Comparison of ENCODE assay signal across 14 cellular contexts in genomic region chr19:2333807-2334211, GRCh38. TPM values are rescaled to one million over a fixed set of nuclear protein-coding genes. Genes with fewer than 3 reads are reported as not detected.
DNase-seq lines count a peak whose midpoint lies in the region; ATAC-seq, FAIRE-seq and TF ChIP-seq lines count a peak whose summit lies in the region.
"Had no signal": no experiment of that assay in that cellular context is flagged by ENCODE, and none has a peak within 500 bp of the region (broad histone marks: within the 10 kb centered on the region; RNA-seq: fewer than 3 reads in every experiment).

No MANE protein-coding gene starts in this region.

- H3K27me3 ChIP-seq in DND-41 (ENCODE audit: insufficient read depth, low read length, poor library complexity) = no peaks in the 10 kb centered on the region
- H3K27me3 ChIP-seq in Loucy (ENCODE audit: insufficient read depth, low read length, poor library complexity, severe bottlenecking) = peaks cover 2% of the 10 kb centered on the region
- no peaks in the 10 kb centered on the region for H3K27me3 ChIP-seq in pancreas

- DNase-seq in DND-41 (no peak), pancreas (peak in 2 of 6 donors; percentile 25 to 65), middle frontal gyrus (ENCODE audit: extremely low spot score, low spot score) (no peak)
- DNase-seq in stimulated activated CD4-positive, alpha-beta T cell treated with anti-CD3 and anti-CD28 coated beads, Interleukin-4, amount 100 ng/mL, for 1 hour = no peak
- DNase-seq: activated gamma-delta T cell treated with Interleukin-2 at 50 U/mL for 16 hours; NCI-H226; stimulated activated CD8-positive, alpha-beta memory T cell treated with anti-CD3 and anti-CD28 coated beads, Interleukin-4, amount 100 ng/mL, for 48 hours had no signal

- peaks cover 50% of the 10 kb centered on the region for H3K36me3 ChIP-seq in DND-41 (ENCODE audit: insufficient read depth, low read length)
- no peaks in the 10 kb centered on the region; the same call in 1 of the 2 replicates for H3K36me3 ChIP-seq in Loucy (ENCODE audit: insufficient read depth, low read length)
- no peaks in the 10 kb centered on the region for H3K36me3 ChIP-seq in pancreas

- no peaks in the 10 kb centered on the region for H3K9me3 ChIP-seq in DND-41 (ENCODE audit: insufficient read depth, low read length, severe bottlenecking)
- no peaks in the 10 kb centered on the region for H3K9me3 ChIP-seq in Loucy (ENCODE audit: insufficient read depth, low read depth, low read length)
- no peaks in the 10 kb centered on the region for H3K9me3 ChIP-seq in pancreas

- H3K27ac ChIP-seq in DND-41 (ENCODE audit: low read length) (peak overlapping the region; percentile 63), cingulate gyrus (ENCODE audit: low read depth, low read length) (peak overlapping the region; percentile 58), pancreas (peak overlapping the region; percentile 45 to 79 (median 66))
- H3K27ac ChIP-seq: KMS-11 had no signal

- H3K4me1 ChIP-seq in DND-41 (ENCODE audit: insufficient read depth, low read length) (peaks cover 50% of the 10 kb centered on the region), Loucy (ENCODE audit: insufficient read depth, low read length, poor library complexity, severe bottlenecking) (peaks cover 45% of the 10 kb centered on the region), pancreas (peaks cover 25 to 45% (median 32%) of the 10 kb centered on the region in 3 donors)

- TF ChIP-seq CTCF in DND-41 (IDR thresholded peaks at IDR 0.05; ENCODE audit: borderline replicate concordance, extremely low read depth, low read length, poor library complexity, severe bottlenecking) (peak; percentile 6), Loucy (conservative IDR thresholded peaks at IDR 0.05; ENCODE audit: low read length) (peak; percentile 54), pancreas (IDR thresholded peaks at IDR 0.05) (no peak)

- H3K9ac ChIP-seq in DND-41 (ENCODE audit: low read depth, low read length) (no peak overlapping the region), Loucy (ENCODE audit: low read depth, low read length, poor library complexity, severe bottlenecking) (peak overlapping the region; percentile 99)
- H3K9ac ChIP-seq: KMS-11 had no signal

- H4K20me1 ChIP-seq in DND-41 (ENCODE audit: insufficient read depth, low read length) = peaks cover 58% of the 10 kb centered on the region
- H4K20me1 ChIP-seq in Loucy (ENCODE audit: insufficient read depth, low read length, poor library complexity, severe bottlenecking) = peaks cover 49% of the 10 kb centered on the region

- H3K79me2 ChIP-seq in DND-41 (ENCODE audit: insufficient read depth, low read length) = peaks cover 98% of the 10 kb centered on the region
- peaks cover 90% of the 10 kb centered on the region for H3K79me2 ChIP-seq in Loucy (ENCODE audit: insufficient read depth, low read length)

- peaks cover 6% of the 10 kb centered on the region for H3F3A ChIP-seq in Loucy (ENCODE audit: low read depth)

- intact Hi-C loops in pancreas (cut with DNase I) = no loop called here

- ATAC-seq in DND-41 (ENCODE audit: insufficient read depth, low read depth) = no peak
- ATAC-seq in pancreas = peak in 1 of 4 donors; percentile 2
- no peak for ATAC-seq in HG03354 (IDR thresholded peaks at IDR 0.05; ENCODE audit: poor library complexity, severe bottlenecking, unreplicated experiment)
- ATAC-seq in GM18520 (IDR thresholded peaks at IDR 0.05; ENCODE audit: unreplicated experiment) = no peak
- ATAC-seq: Right ventricle myocardium inferior had no signal

- no peak for FAIRE-seq in pancreas (lab: Jason Lieb, UNC)
- FAIRE-seq: endometrium had no signal

- H2AFZ ChIP-seq in DND-41 (ENCODE audit: low read depth, low read length) (no peak overlapping the region), Loucy (ENCODE audit: low read length) (no peak overlapping the region)

- WGBS in pancreas, 2 donors = 46 to 53% methylated on average over 11 of the region's 11 CpGs

- H3K9me2 ChIP-seq in Loucy (replicated peaks; ENCODE audit: low read depth, low read length) = no peaks in the 10 kb centered on the region

- H3K4me2 ChIP-seq in DND-41 (ENCODE audit: insufficient read depth, low read length) (no peak overlapping the region), Loucy (ENCODE audit: low read depth, low read length, poor library complexity, severe bottlenecking) (peak overlapping the region; percentile 85)
- H3K4me2 ChIP-seq: KMS-11 had no signal

- no peak overlapping the region for H3K4me3 ChIP-seq in DND-41 (ENCODE audit: low read depth in 1 of 2, low read length in 2 of 2)
- peak overlapping the region; percentile 98 for H3K4me3 ChIP-seq in Loucy (ENCODE audit: low read length, poor library complexity, severe bottlenecking)
- peak overlapping the region in 1 of 4 donors; percentile 6 for H3K4me3 ChIP-seq in pancreas

RNA-seq across cellular contexts. Expression of gene SPPL2B, which starts 5.3 kb away (rescaled TPM):
- total RNA-seq in pancreas = 10 to 100 TPM; 36.4 to 61.2 (median 50.6) TPM
- polyA plus RNA-seq in pancreas = 100 to 1,000 TPM; 133 to 226 TPM

RNA-seq across cellular contexts. Expression of gene LSM7, which starts 5.4 kb away (rescaled TPM):
- 10 to 100 TPM; 18.3 to 36.4 (median 26.4) TPM for total RNA-seq in pancreas
- polyA plus RNA-seq in pancreas = 100 to 1,000 TPM; 147 to 170 TPM

RNA-seq across cellular contexts. Expression of gene LINGO3, which starts 25.9 kb away (rescaled TPM):
- 1 to 10 TPM in 1 of 6 donors, under 1 TPM in 1, not detected in 4; 0.16 to 1.5 TPM for total RNA-seq in pancreas
- under 1 TPM in 1 of 2 donors, not detected in 1; 0.05 TPM for polyA plus RNA-seq in pancreas
- total RNA-seq: Right ventricle myocardium inferior had no signal

RNA-seq across cellular contexts. Expression of gene TMPRSS9, which starts 26.3 kb away (rescaled TPM):
- total RNA-seq in pancreas = under 1 TPM; 0.09 to 0.84 (median 0.58) TPM
- under 1 TPM; 0.14 to 0.84 TPM for polyA plus RNA-seq in pancreas
- total RNA-seq: Right ventricle myocardium inferior had no signal

RNA-seq across cellular contexts. Expression of gene PEAK3, which starts 51.8 kb away (rescaled TPM):
- under 1 TPM in 4 of 6 donors, not detected in 2; 0.13 to 0.81 (median 0.35) TPM for total RNA-seq in pancreas
- polyA plus RNA-seq in pancreas = under 1 TPM; 0.04 to 0.07 TPM

Comparison
In these comparisons a context has a peak if more than half of its experiments do, and no peak if none do; other contexts are left out.
1. CTCF ChIP-seq: peak in DND-41 (single experiment) and Loucy (single experiment); none in pancreas (0 of 4).
2. Peak in every context shown above with its lines, with median percentiles within 50 percentile points of each other: H3K27ac ChIP-seq.